In the genomic region with DNA sequence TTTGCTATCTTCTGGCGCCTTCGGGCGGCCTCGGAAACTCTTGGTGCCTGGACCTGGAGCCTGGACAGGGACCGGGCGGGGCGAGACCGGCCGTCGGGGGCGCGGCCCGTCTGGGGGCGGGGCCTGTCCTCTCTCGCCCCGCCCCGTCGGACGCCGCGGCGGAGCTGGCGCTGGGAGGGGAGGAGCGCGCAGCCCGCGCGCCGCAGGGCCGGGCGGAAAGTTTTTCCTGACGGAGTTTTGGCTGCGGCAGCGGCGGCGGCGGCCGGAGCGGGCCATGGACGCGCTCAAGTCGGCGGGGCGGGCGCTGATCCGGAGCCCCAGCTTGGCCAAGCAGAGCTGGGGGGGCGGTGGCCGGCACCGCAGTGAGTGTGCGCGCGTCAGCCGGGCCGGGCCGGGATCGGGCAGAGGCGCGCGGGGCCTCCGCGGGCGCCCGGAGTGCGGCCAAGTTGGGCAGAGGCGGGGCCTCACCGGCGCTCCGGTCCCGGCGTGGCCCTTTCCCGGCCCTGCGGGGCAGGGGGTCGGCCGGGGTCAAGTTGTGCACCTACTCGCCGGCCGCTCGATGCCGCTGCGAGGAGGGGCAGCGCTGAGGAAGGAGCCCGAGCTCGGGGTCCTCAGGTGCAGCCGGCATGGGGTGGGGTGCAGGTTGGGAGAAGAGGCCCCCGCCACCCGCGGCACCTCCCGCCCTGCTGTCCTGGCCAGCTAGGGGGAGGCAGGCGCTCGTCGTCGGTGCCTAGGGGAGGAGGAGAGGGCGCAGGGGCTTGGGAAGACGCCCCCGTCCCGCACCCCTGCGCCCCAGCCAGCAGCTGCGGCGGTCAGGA, we compare ENCODE assay signal across 1 cellular context.
TF ChIP-seq lines count a peak whose summit lies in the region.

A gene with protein sequence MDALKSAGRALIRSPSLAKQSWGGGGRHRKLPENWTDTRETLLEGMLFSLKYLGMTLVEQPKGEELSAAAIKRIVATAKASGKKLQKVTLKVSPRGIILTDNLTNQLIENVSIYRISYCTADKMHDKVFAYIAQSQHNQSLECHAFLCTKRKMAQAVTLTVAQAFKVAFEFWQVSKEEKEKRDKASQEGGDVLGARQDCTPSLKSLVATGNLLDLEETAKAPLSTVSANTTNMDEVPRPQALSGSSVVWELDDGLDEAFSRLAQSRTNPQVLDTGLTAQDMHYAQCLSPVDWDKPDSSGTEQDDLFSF (plus strand): TSS at position 182 of the 818 bp plus-strand sequence. CDS start 93 bp downstream, at position 275.

TF ChIP-seq in GM23338, 12 proteins besides CTCF, POLR2A, EP300 and RAD21 (continued from another document):
- no peak for TF ChIP-seq JUNB (IDR thresholded peaks at IDR 0.05; ENCODE audit: unreplicated experiment)
- TF ChIP-seq EZH2 (IDR thresholded peaks at IDR 0.05; ENCODE audit: low read depth, unreplicated experiment), result no peak
